Comparison of ENCODE assay signal across 1 cellular context in the genomic region with DNA sequence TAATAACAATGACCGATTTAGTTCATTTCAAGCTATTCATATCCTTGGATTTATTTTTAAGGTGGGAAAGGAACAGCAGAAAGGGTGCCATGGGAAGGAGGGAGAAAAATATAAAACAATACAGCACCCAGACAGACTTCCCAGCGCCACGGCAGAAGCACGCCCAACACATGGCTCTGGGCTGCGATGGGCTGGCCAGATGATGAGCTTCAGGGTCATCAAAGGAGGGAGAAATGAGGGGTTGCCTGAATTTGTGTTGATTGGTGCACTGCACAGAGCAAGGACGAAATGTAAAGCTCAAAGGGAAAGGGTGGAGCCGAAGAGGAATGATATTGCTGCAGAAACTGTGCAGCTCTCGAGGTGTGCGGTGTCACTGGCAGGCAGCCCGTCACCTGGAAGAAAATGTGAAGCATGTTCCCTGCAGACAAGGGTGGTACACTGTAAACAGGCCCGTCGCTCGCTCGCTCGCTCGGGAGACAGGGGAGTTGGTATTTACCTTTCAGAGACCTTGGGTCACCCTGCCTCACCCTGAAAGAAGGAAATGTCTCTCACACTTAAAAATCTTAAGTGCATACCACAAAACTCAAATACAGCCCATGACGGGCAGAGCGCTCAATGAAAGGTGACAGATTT.
TF ChIP-seq lines count a peak whose summit lies in the region.

No MANE protein-coding gene starts in this region.

TF ChIP-seq in H1, 55 proteins besides CTCF, POLR2A, EP300 and RAD21:
- no peak for TF ChIP-seq SIRT6 (IDR thresholded peaks at IDR 0.05; ENCODE audit: low read length)
- TF ChIP-seq, protein P1, sequence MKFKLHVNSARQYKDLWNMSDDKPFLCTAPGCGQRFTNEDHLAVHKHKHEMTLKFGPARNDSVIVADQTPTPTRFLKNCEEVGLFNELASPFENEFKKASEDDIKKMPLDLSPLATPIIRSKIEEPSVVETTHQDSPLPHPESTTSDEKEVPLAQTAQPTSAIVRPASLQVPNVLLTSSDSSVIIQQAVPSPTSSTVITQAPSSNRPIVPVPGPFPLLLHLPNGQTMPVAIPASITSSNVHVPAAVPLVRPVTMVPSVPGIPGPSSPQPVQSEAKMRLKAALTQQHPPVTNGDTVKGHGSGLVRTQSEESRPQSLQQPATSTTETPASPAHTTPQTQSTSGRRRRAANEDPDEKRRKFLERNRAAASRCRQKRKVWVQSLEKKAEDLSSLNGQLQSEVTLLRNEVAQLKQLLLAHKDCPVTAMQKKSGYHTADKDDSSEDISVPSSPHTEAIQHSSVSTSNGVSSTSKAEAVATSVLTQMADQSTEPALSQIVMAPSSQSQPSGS (IDR thresholded peaks at IDR 0.05; ENCODE audit: low read length): no peak
- TF ChIP-seq HDAC2 (IDR thresholded peaks at IDR 0.05; ENCODE audit: borderline replicate concordance in 1 of 2, low read depth in 2 of 2, low read length in 2 of 2): no peak
- TF ChIP-seq ATF3 (IDR thresholded peaks at IDR 0.05; ENCODE audit: insufficient read depth, low read depth, low read length): no peak
- TF ChIP-seq CEBPB (IDR thresholded peaks at IDR 0.05; ENCODE audit: low read depth, low read length): no peak
- no peak for TF ChIP-seq ASH2L (IDR thresholded peaks at IDR 0.05; ENCODE audit: low read length)
- no peak for TF ChIP-seq POU5F1 (IDR thresholded peaks at IDR 0.05; ENCODE audit: low read depth, low read length)
- no peak for TF ChIP-seq JUND (IDR thresholded peaks at IDR 0.05; ENCODE audit: low read length)
